Comparison of ENCODE assay signal across 1 cellular context in the genomic region with DNA sequence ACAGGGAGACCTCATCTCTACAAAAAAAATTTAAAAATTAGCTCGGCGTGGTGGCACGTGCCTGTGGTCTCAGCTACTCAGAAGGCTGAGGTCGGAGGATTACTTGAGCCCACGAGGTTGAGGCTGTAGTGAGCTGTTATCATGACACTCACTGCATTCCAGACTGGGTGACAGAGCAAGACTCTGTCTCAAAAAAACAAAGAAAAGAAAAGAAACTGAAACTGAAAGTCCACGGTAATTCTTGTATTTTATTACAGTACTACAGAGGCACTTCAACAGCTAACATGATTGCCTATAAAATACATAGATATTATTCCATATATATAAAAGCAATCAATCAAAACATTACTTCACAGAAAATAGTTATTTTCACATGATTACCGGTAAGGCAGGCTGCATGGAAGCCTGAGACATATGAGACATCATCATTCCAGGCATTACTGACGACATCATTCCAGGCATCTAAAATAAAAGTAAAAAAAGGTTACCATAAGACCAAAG.
TF ChIP-seq lines count a peak whose summit lies in the region.

No MANE protein-coding gene starts in this region.

TF ChIP-seq in IMR-90, 13 proteins besides CTCF, POLR2A, EP300 and RAD21:
- TF ChIP-seq, protein P1, sequence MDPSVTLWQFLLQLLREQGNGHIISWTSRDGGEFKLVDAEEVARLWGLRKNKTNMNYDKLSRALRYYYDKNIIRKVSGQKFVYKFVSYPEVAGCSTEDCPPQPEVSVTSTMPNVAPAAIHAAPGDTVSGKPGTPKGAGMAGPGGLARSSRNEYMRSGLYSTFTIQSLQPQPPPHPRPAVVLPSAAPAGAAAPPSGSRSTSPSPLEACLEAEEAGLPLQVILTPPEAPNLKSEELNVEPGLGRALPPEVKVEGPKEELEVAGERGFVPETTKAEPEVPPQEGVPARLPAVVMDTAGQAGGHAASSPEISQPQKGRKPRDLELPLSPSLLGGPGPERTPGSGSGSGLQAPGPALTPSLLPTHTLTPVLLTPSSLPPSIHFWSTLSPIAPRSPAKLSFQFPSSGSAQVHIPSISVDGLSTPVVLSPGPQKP (IDR thresholded peaks at IDR 0.05; ENCODE audit: borderline replicate concordance, low read depth, low read length): no peak
- TF ChIP-seq RCOR1 (IDR thresholded peaks at IDR 0.05; ENCODE audit: insufficient replicate concordance, low read length) (no peak), NFE2L2 (IDR thresholded peaks at IDR 0.05; ENCODE audit: low read depth, low read length) (no peak), BHLHE40 (IDR thresholded peaks at IDR 0.05; ENCODE audit: low read depth, low read length) (peak; percentile 89), MAZ (IDR thresholded peaks at IDR 0.05; ENCODE audit: borderline replicate concordance, low read depth, low read length) (no peak), MXI1 (IDR thresholded peaks at IDR 0.05; ENCODE audit: borderline replicate concordance, low read depth, low read length) (peak; percentile 74; the same call in 1 of the 2 replicates), CEBPB (IDR thresholded peaks at IDR 0.05; ENCODE audit: low read depth, low read length) (0 out of 2 replicates have a peak, but pooled peaks have one; percentile 15), FOS (IDR thresholded peaks at IDR 0.05; ENCODE audit: low read depth, low read length) (no peak), SMC3 (IDR thresholded peaks at IDR 0.05; ENCODE audit: low read depth, low read length) (no peak), CHD1 (IDR thresholded peaks at IDR 0.05; ENCODE audit: low read depth, low read length) (no peak), MAFK (IDR thresholded peaks at IDR 0.05; ENCODE audit: low read depth, low read length) (no peak), RFX5 (IDR thresholded peaks at IDR 0.05; ENCODE audit: low read depth, low read length) (no peak)
- TF ChIP-seq, protein P2, sequence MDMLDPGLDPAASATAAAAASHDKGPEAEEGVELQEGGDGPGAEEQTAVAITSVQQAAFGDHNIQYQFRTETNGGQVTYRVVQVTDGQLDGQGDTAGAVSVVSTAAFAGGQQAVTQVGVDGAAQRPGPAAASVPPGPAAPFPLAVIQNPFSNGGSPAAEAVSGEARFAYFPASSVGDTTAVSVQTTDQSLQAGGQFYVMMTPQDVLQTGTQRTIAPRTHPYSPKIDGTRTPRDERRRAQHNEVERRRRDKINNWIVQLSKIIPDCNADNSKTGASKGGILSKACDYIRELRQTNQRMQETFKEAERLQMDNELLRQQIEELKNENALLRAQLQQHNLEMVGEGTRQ (IDR thresholded peaks at IDR 0.05; ENCODE audit: low read depth, low read length): peak; percentile 25; the same call in 1 of the 2 replicates
